ENCODE assay signal across 8 cellular contexts in the genomic region with DNA sequence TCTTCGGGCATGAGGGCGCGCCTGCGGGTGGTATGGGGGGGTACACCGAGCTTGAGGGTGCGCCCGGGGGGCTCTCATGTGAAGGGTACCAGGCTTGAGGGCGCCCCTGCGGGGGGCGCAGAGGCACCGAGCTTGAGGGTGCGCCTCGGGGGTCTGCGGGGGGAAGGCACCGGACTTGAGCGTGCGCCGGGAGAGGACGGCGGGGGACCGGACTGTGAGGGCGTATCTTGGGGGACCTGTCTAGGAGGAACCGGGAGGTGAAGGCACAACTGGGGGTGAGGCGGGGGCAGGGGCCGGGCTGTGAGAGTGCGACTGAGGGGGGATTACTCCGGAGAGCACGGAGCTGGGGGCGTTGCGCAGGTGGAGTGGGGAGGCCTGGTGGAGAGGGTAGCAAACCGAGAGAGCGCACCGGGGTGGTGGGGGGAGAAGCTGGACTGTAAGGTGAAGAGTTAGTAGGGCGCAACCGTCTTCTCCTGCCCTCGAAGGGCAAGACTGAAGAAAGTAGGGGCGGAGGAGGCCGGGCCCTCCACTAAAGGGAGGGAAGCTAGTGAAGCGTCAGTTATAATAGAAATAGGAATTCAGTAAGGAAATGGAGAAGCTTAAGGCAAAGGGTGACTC. TPM values are rescaled to one million over a fixed set of nuclear protein-coding genes. Genes with fewer than 3 reads are reported as not detected.
DNase-seq lines count a peak whose midpoint lies in the region; ATAC-seq and TF ChIP-seq lines count a peak whose summit lies in the region.

No MANE protein-coding gene starts in this region.

- peak overlapping the region; percentile 96 for H3K4me3 Mint-ChIP-seq in activated CD4-positive, alpha-beta T cell treated with anti-CD3 and anti-CD28 coated beads, Interleukin-2, amount 10 ng/mL, durations not matched to agents 24 days and 14 days
- H3K4me3 Mint-ChIP-seq in mesothelial cell of epicardium, result peak overlapping the region; percentile 99
- peak overlapping the region; percentile 99 for H3K4me3 Mint-ChIP-seq in stimulated activated naive CD8-positive, alpha-beta T cell treated with anti-CD3 and anti-CD28 coated beads, Interleukin-15, Interleukin-2, amounts not matched to agents 100 ng/mL and 50 ng/mL, for 24 hours

- H3K36me3 Mint-ChIP-seq in activated CD4-positive, alpha-beta T cell treated with anti-CD3 and anti-CD28 coated beads, Interleukin-2, amount 10 ng/mL, durations not matched to agents 24 days and 14 days (ENCODE audit: low read depth), result peaks cover 20% of the 10 kb centered on the region
- H3K36me3 Mint-ChIP-seq in mesothelial cell of epicardium, result no peaks in the 10 kb centered on the region
- H3K36me3 Mint-ChIP-seq in stimulated activated naive CD8-positive, alpha-beta T cell treated with anti-CD3 and anti-CD28 coated beads, Interleukin-15, Interleukin-2, amounts not matched to agents 100 ng/mL and 50 ng/mL, for 24 hours (ENCODE audit: low read depth), result peaks cover 8% of the 10 kb centered on the region

- DNase-seq in activated CD8-positive, alpha-beta memory T cell treated with anti-CD3 and anti-CD28 coated beads for 4 hours (ENCODE audit: low read depth in 2 of 2), result peak; percentile 3 to 24
- DNase-seq in activated CD8-positive, alpha-beta memory T cell treated with anti-CD3 and anti-CD28 coated beads for 24 hours, result no peak
- peak; percentile 76 for DNase-seq in activated CD4-positive, alpha-beta T cell treated with anti-CD3 and anti-CD28 coated beads, Interleukin-2, amount 10 ng/mL, durations not matched to agents 24 days and 14 days
- DNase-seq in effector CD4-positive, alpha-beta T cell, result peak; percentile 21
- DNase-seq in mesothelial cell of epicardium (ENCODE audit: low spot score in 2 of 2, unreplicated experiment in 2 of 2), result peak in 1 of 2 experiments; percentile 18

- no peak for TF ChIP-seq CTCF in mesothelial cell of epicardium (IDR thresholded peaks at IDR 0.05; ENCODE audit: unreplicated experiment)

- ATAC-seq in GM18907 (IDR thresholded peaks at IDR 0.05; ENCODE audit: unreplicated experiment), result no peak
- ATAC-seq in HG03196 (IDR thresholded peaks at IDR 0.05; ENCODE audit: unreplicated experiment), result no peak

- H3K9me3 Mint-ChIP-seq in activated CD4-positive, alpha-beta T cell treated with anti-CD3 and anti-CD28 coated beads, Interleukin-2, amount 10 ng/mL, durations not matched to agents 24 days and 14 days, result no peaks in the 10 kb centered on the region
- H3K9me3 Mint-ChIP-seq in mesothelial cell of epicardium, result no peaks in the 10 kb centered on the region
- no peaks in the 10 kb centered on the region for H3K9me3 Mint-ChIP-seq in stimulated activated naive CD8-positive, alpha-beta T cell treated with anti-CD3 and anti-CD28 coated beads, Interleukin-15, Interleukin-2, amounts not matched to agents 100 ng/mL and 50 ng/mL, for 24 hours

- intact Hi-C loops in activated CD4-positive, alpha-beta T cell treated with anti-CD3 and anti-CD28 coated beads, Interleukin-2, amount 10 ng/mL, durations not matched to agents 24 days and 14 days (cut with micrococcal nuclease), result loop anchor here (1.0 to 5.0 kb wide), 5 partner anchors 13 to 355 kb away; a partner anchor contains a TSS

- peak overlapping the region; percentile 96 for H3K27ac Mint-ChIP-seq in activated CD4-positive, alpha-beta T cell treated with anti-CD3 and anti-CD28 coated beads, Interleukin-2, amount 10 ng/mL, durations not matched to agents 24 days and 14 days
- H3K27ac Mint-ChIP-seq in mesothelial cell of epicardium, result peak overlapping the region; percentile 99
- H3K27ac Mint-ChIP-seq in stimulated activated naive CD8-positive, alpha-beta T cell treated with anti-CD3 and anti-CD28 coated beads, Interleukin-15, Interleukin-2, amounts not matched to agents 100 ng/mL and 50 ng/mL, for 24 hours, result peak overlapping the region; percentile 99

- H3K4me1 Mint-ChIP-seq in activated CD4-positive, alpha-beta T cell treated with anti-CD3 and anti-CD28 coated beads, Interleukin-2, amount 10 ng/mL, durations not matched to agents 24 days and 14 days, result peaks cover 21% of the 10 kb centered on the region
- H3K4me1 Mint-ChIP-seq in mesothelial cell of epicardium, result peaks cover 25% of the 10 kb centered on the region
- H3K4me1 Mint-ChIP-seq in stimulated activated naive CD8-positive, alpha-beta T cell treated with anti-CD3 and anti-CD28 coated beads, Interleukin-15, Interleukin-2, amounts not matched to agents 100 ng/mL and 50 ng/mL, for 24 hours (ENCODE audit: low read depth), result peaks cover 38% of the 10 kb centered on the region

- peaks cover 3% of the 10 kb centered on the region for H3K27me3 Mint-ChIP-seq in activated CD4-positive, alpha-beta T cell treated with anti-CD3 and anti-CD28 coated beads, Interleukin-2, amount 10 ng/mL, durations not matched to agents 24 days and 14 days
- no peaks in the 10 kb centered on the region for H3K27me3 Mint-ChIP-seq in mesothelial cell of epicardium (ENCODE audit: low read depth)
- H3K27me3 Mint-ChIP-seq in stimulated activated naive CD8-positive, alpha-beta T cell treated with anti-CD3 and anti-CD28 coated beads, Interleukin-15, Interleukin-2, amounts not matched to agents 100 ng/mL and 50 ng/mL, for 24 hours, result no peaks in the 10 kb centered on the region

RNA-seq across cellular contexts. Expression of a gene that starts 1.1 kb away (rescaled TPM):
- total RNA-seq in activated CD4-positive, alpha-beta T cell treated with anti-CD3 and anti-CD28 coated beads, Interleukin-2, amount 10 ng/mL, durations not matched to agents 24 days and 14 days, result 117 TPM in 2 replicates
- 189 to 194 TPM (median 191 TPM) in 3 replicates for total RNA-seq in mesothelial cell of epicardium
